In genomic region chr9:126113756-126114408, GRCh38 we compare ENCODE assay signal across 18 cellular contexts.
"Had no signal": no experiment of that assay in that cellular context is flagged by ENCODE, and none has a peak within 500 bp of the region (broad histone marks: within the 10 kb centered on the region; RNA-seq: fewer than 3 reads in every experiment).

No MANE protein-coding gene starts in this region.

- H3K9me3 ChIP-seq: adrenal gland, heart left ventricle, left lung, ovary, psoas muscle, right atrium auricular region, transverse colon, vagina had no signal

- H3K27me3 ChIP-seq: ovary, right atrium auricular region, vagina had no signal

- H3K4me3 ChIP-seq: adrenal gland, dorsolateral prefrontal cortex, heart left ventricle, left lung, ovary, psoas muscle, right atrium auricular region, transverse colon, vagina had no signal

- H3K4me1 ChIP-seq: adrenal gland, heart left ventricle, left lung, psoas muscle, right atrium auricular region, transverse colon, vagina had no signal

- H3K36me3 ChIP-seq: adrenal gland, heart left ventricle, left lung, ovary, right atrium auricular region, transverse colon, vagina had no signal

- ATAC-seq: heart left ventricle; left lung; naive thymus-derived CD8-positive, alpha-beta T cell; psoas muscle; stimulated activated naive CD8-positive, alpha-beta T cell treated with anti-CD3 and anti-CD28 coated beads, Interleukin-15, amount 100 ng/mL, for 72 hours; WTC11 had no signal

- H3K27ac ChIP-seq: adrenal gland, dorsolateral prefrontal cortex, heart left ventricle, left lung, ovary, psoas muscle, right atrium auricular region, transverse colon, vagina had no signal

- DNase-seq: activated CD4-positive, alpha-beta T cell treated with anti-CD3 and anti-CD28 coated beads, Interleukin-2, amount 50 U/mL, for 4 hours; activated gamma-delta T cell treated with Interleukin-2 at 50 U/mL for 16 hours; activated T-cell treated with anti-CD3 and anti-CD28 coated beads for 4 hours; naive thymus-derived CD8-positive, alpha-beta T cell; ovary; stimulated activated CD4-positive, alpha-beta T cell treated with anti-CD3 and anti-CD28 coated beads, Interleukin-1b, Interleukin-23, amount 100 ng/mL, for 48 hours; T-helper 1 cell; T-helper 9 cell; transverse colon had no signal
